ENCODE assay signal across 1 cellular context in the genomic region with DNA sequence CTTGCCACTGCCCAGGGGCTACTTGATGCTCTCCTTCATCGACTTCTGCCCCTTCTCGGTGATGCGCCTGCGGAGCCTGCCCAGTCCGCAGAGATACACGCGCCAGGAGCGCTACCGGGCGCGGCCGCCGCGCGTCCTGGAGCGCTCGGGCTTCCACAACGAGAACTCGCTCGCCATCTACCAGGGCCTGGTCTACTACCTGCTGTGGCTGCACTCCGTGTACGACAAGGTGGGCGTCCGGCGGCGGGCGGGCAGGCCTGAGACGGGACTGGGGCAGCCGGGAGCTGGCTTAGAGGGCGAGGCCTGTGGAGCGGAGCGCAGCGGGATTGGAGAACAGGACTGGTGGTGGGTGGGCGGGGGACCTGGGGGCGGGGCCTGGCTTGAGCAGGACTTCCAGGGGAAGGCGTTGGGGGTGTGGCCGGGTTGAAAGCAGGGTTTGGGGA.
TF ChIP-seq lines count a peak whose summit lies in the region.

No MANE protein-coding gene starts in this region.

TF ChIP-seq in HEK293, 187 proteins besides CTCF, POLR2A, EP300 and RAD21 (continued from another document and continues in another):
- TF ChIP-seq, protein P1, sequence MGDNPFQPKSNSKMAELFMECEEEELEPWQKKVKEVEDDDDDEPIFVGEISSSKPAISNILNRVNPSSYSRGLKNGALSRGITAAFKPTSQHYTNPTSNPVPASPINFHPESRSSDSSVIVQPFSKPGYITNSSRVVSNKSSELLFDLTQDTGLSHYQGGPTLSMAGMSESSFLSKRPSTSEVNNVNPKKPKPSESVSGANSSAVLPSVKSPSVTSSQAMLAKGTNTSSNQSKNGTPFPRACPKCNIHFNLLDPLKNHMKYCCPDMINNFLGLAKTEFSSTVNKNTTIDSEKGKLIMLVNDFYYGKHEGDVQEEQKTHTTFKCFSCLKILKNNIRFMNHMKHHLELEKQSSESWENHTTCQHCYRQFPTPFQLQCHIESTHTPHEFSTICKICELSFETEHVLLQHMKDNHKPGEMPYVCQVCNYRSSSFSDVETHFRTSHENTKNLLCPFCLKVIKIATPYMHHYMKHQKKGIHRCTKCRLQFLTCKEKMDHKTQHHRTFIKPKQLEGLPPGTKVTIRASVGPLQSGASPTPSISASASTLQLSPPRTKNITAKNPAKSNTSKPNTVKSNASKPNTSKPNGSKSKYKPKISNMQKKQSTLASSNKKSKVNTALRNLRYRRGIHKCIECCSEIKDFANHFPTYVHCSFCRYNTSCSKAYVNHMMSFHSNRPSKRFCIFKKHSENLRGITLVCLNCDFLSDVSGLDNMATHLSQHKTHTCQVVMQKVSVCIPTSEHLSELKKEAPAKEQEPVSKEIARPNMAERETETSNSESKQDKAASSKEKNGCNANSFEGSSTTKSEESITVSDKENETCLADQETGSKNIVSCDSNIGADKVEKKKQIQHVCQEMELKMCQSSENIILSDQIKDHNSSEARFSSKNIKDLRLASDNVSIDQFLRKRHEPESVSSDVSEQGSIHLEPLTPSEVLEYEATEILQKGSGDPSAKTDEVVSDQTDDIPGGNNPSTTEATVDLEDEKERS (tag by site-specific recombination; IDR thresholded peaks at IDR 0.05): no peak
- TF ChIP-seq ZNF76 (tag by site-specific recombination; IDR thresholded peaks at IDR 0.05; ENCODE audit: borderline replicate concordance, low read depth) (peak; percentile 32; the same call in 1 of the 2 replicates), OVOL3 (tag by site-specific recombination; IDR thresholded peaks at IDR 0.05) (no peak), SP2 (tag by site-specific recombination; IDR thresholded peaks at IDR 0.05) (no peak), ZEB2 (tag by site-specific recombination; IDR thresholded peaks at IDR 0.05) (no peak), ZNF157 (tag by site-specific recombination; IDR thresholded peaks at IDR 0.05) (no peak), ZFP37 (tag by site-specific recombination; IDR thresholded peaks at IDR 0.05) (no peak), ZBTB48 (tag by site-specific recombination; IDR thresholded peaks at IDR 0.05) (no peak), ZNF510 (tag by site-specific recombination; IDR thresholded peaks at IDR 0.05; ENCODE audit: insufficient replicate concordance) (no peak), ZNF585B (tag by site-specific recombination; IDR thresholded peaks at IDR 0.05) (no peak), SALL2 (tag by site-specific recombination; IDR thresholded peaks at IDR 0.05; ENCODE audit: borderline replicate concordance) (no peak), GLIS1 (tag by site-specific recombination; IDR thresholded peaks at IDR 0.05) (no peak), ZNF837 (tag by site-specific recombination; IDR thresholded peaks at IDR 0.05) (no peak), ZNF140 (tag by site-specific recombination; IDR thresholded peaks at IDR 0.05) (no peak), ZBTB17 (tag by site-specific recombination; IDR thresholded peaks at IDR 0.05) (peak; percentile 99), ZBTB7A (tag by site-specific recombination; IDR thresholded peaks at IDR 0.05; ENCODE audit: low read depth) (no peak), MYNN (tag by site-specific recombination; IDR thresholded peaks at IDR 0.05; ENCODE audit: borderline replicate concordance) (no peak), SP7 (tag by site-specific recombination; IDR thresholded peaks at IDR 0.05) (no peak), OSR2 (tag by site-specific recombination; IDR thresholded peaks at IDR 0.05) (peak; percentile 69), ZNF133 (tag by site-specific recombination; IDR thresholded peaks at IDR 0.05) (no peak), ZNF311 (tag by site-specific recombination; IDR thresholded peaks at IDR 0.05; ENCODE audit: borderline replicate concordance) (no peak), ZNF747 (tag by site-specific recombination; IDR thresholded peaks at IDR 0.05) (no peak), BCL11B (tag by site-specific recombination; IDR thresholded peaks at IDR 0.05; ENCODE audit: low read depth) (no peak), ZNF19 (tag by site-specific recombination; IDR thresholded peaks at IDR 0.05; ENCODE audit: low read depth) (no peak), ZNF560 (tag by site-specific recombination; IDR thresholded peaks at IDR 0.05; ENCODE audit: borderline replicate concordance) (no peak), BCL11A (tag by site-specific recombination; IDR thresholded peaks at IDR 0.05; ENCODE audit: low read depth) (0 out of 2 replicates have a peak, but pooled peaks have one; percentile 4), ZNF274 (IDR thresholded peaks at IDR 0.05; ENCODE audit: low read length) (no peak), ZNF274 (tag by site-specific recombination; IDR thresholded peaks at IDR 0.05; ENCODE audit: borderline replicate concordance) (no peak), ZNF335 (tag by site-specific recombination; conservative IDR thresholded peaks at IDR 0.05) (peak; percentile 97), ZBTB20 (tag by site-specific recombination; IDR thresholded peaks at IDR 0.05) (no peak; the same call in 1 of the 2 replicates), ZNF2 (tag by site-specific recombination; IDR thresholded peaks at IDR 0.05) (no peak), ZNF423 (tag by site-specific recombination; IDR thresholded peaks at IDR 0.05) (no peak), ZNF555 (tag by site-specific recombination; conservative IDR thresholded peaks at IDR 0.05) (no peak), ZIC2 (tag by site-specific recombination; IDR thresholded peaks at IDR 0.05) (peak; percentile 91), PRDM1 (tag by site-specific recombination; IDR thresholded peaks at IDR 0.05) (no peak)
- TF ChIP-seq, protein P2, sequence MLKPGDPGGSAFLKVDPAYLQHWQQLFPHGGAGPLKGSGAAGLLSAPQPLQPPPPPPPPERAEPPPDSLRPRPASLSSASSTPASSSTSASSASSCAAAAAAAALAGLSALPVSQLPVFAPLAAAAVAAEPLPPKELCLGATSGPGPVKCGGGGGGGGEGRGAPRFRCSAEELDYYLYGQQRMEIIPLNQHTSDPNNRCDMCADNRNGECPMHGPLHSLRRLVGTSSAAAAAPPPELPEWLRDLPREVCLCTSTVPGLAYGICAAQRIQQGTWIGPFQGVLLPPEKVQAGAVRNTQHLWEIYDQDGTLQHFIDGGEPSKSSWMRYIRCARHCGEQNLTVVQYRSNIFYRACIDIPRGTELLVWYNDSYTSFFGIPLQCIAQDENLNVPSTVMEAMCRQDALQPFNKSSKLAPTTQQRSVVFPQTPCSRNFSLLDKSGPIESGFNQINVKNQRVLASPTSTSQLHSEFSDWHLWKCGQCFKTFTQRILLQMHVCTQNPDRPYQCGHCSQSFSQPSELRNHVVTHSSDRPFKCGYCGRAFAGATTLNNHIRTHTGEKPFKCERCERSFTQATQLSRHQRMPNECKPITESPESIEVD (tag by site-specific recombination; IDR thresholded peaks at IDR 0.05): no peak
- TF ChIP-seq, protein P3, sequence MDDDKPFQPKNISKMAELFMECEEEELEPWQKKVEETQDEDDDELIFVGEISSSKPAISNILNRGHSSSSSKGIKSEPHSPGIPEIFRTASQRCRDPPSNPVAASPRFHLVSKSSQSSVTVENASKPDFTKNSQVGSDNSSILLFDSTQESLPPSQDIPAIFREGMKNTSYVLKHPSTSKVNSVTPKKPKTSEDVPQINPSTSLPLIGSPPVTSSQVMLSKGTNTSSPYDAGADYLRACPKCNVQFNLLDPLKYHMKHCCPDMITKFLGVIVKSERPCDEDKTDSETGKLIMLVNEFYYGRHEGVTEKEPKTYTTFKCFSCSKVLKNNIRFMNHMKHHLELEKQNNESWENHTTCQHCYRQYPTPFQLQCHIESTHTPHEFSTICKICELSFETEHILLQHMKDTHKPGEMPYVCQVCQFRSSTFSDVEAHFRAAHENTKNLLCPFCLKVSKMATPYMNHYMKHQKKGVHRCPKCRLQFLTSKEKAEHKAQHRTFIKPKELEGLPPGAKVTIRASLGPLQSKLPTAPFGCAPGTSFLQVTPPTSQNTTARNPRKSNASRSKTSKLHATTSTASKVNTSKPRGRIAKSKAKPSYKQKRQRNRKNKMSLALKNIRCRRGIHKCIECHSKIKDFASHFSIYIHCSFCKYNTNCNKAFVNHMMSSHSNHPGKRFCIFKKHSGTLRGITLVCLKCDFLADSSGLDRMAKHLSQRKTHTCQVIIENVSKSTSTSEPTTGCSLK (tag by site-specific recombination; IDR thresholded peaks at IDR 0.05): no peak
- TF ChIP-seq, protein P4, sequence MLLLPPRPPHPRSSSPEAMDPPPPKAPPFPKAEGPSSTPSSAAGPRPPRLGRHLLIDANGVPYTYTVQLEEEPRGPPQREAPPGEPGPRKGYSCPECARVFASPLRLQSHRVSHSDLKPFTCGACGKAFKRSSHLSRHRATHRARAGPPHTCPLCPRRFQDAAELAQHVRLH (tag by site-specific recombination; IDR thresholded peaks at IDR 0.05): no peak
- TF ChIP-seq, protein P5, sequence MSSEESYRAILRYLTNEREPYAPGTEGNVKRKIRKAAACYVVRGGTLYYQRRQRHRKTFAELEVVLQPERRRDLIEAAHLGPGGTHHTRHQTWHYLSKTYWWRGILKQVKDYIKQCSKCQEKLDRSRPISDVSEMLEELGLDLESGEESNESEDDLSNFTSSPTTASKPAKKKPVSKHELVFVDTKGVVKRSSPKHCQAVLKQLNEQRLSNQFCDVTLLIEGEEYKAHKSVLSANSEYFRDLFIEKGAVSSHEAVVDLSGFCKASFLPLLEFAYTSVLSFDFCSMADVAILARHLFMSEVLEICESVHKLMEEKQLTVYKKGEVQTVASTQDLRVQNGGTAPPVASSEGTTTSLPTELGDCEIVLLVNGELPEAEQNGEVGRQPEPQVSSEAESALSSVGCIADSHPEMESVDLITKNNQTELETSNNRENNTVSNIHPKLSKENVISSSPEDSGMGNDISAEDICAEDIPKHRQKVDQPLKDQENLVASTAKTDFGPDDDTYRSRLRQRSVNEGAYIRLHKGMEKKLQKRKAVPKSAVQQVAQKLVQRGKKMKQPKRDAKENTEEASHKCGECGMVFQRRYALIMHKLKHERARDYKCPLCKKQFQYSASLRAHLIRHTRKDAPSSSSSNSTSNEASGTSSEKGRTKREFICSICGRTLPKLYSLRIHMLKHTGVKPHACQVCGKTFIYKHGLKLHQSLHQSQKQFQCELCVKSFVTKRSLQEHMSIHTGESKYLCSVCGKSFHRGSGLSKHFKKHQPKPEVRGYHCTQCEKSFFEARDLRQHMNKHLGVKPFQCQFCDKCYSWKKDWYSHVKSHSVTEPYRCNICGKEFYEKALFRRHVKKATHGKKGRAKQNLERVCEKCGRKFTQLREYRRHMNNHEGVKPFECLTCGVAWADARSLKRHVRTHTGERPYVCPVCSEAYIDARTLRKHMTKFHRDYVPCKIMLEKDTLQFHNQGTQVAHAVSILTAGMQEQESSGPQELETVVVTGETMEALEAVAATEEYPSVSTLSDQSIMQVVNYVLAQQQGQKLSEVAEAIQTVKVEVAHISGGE (tag by site-specific recombination; conservative IDR thresholded peaks at IDR 0.05; ENCODE audit: low read depth): no peak
- TF ChIP-seq, protein P6, sequence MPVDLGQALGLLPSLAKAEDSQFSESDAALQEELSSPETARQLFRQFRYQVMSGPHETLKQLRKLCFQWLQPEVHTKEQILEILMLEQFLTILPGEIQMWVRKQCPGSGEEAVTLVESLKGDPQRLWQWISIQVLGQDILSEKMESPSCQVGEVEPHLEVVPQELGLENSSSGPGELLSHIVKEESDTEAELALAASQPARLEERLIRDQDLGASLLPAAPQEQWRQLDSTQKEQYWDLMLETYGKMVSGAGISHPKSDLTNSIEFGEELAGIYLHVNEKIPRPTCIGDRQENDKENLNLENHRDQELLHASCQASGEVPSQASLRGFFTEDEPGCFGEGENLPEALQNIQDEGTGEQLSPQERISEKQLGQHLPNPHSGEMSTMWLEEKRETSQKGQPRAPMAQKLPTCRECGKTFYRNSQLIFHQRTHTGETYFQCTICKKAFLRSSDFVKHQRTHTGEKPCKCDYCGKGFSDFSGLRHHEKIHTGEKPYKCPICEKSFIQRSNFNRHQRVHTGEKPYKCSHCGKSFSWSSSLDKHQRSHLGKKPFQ (tag by site-specific recombination; IDR thresholded peaks at IDR 0.05): no peak
- TF ChIP-seq, protein P7, sequence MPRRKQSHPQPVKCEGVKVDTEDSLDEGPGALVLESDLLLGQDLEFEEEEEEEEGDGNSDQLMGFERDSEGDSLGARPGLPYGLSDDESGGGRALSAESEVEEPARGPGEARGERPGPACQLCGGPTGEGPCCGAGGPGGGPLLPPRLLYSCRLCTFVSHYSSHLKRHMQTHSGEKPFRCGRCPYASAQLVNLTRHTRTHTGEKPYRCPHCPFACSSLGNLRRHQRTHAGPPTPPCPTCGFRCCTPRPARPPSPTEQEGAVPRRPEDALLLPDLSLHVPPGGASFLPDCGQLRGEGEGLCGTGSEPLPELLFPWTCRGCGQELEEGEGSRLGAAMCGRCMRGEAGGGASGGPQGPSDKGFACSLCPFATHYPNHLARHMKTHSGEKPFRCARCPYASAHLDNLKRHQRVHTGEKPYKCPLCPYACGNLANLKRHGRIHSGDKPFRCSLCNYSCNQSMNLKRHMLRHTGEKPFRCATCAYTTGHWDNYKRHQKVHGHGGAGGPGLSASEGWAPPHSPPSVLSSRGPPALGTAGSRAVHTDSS (tag by site-specific recombination; IDR thresholded peaks at IDR 0.05): no peak; the same call in 1 of the 2 replicates
- TF ChIP-seq, protein P8, sequence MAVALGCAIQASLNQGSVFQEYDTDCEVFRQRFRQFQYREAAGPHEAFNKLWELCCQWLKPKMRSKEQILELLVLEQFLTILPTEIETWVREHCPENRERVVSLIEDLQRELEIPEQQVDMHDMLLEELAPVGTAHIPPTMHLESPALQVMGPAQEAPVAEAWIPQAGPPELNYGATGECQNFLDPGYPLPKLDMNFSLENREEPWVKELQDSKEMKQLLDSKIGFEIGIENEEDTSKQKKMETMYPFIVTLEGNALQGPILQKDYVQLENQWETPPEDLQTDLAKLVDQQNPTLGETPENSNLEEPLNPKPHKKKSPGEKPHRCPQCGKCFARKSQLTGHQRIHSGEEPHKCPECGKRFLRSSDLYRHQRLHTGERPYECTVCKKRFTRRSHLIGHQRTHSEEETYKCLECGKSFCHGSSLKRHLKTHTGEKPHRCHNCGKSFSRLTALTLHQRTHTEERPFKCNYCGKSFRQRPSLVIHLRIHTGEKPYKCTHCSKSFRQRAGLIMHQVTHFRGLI (tag by site-specific recombination; IDR thresholded peaks at IDR 0.05): peak; percentile 82; the same call in 1 of the 2 replicates
- TF ChIP-seq, protein P9, sequence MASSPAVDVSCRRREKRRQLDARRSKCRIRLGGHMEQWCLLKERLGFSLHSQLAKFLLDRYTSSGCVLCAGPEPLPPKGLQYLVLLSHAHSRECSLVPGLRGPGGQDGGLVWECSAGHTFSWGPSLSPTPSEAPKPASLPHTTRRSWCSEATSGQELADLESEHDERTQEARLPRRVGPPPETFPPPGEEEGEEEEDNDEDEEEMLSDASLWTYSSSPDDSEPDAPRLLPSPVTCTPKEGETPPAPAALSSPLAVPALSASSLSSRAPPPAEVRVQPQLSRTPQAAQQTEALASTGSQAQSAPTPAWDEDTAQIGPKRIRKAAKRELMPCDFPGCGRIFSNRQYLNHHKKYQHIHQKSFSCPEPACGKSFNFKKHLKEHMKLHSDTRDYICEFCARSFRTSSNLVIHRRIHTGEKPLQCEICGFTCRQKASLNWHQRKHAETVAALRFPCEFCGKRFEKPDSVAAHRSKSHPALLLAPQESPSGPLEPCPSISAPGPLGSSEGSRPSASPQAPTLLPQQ (tag by site-specific recombination; IDR thresholded peaks at IDR 0.05): no peak
- TF ChIP-seq, protein P10, sequence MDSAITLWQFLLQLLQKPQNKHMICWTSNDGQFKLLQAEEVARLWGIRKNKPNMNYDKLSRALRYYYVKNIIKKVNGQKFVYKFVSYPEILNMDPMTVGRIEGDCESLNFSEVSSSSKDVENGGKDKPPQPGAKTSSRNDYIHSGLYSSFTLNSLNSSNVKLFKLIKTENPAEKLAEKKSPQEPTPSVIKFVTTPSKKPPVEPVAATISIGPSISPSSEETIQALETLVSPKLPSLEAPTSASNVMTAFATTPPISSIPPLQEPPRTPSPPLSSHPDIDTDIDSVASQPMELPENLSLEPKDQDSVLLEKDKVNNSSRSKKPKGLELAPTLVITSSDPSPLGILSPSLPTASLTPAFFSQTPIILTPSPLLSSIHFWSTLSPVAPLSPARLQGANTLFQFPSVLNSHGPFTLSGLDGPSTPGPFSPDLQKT (IDR thresholded peaks at IDR 0.05; ENCODE audit: borderline replicate concordance, low read depth, low read length): no peak
